9 cellular contexts compared by ENCODE assay signal in genomic region chr3:141243295-141243707, GRCh38. TPM values are rescaled to one million over a fixed set of nuclear protein-coding genes. Genes with fewer than 3 reads are reported as not detected.
DNase-seq lines count a peak whose midpoint lies in the region; ATAC-seq and TF ChIP-seq lines count a peak whose summit lies in the region.
"Had no signal": no experiment of that assay in that cellular context is flagged by ENCODE, and none has a peak within 500 bp of the region (broad histone marks: within the 10 kb centered on the region; RNA-seq: fewer than 3 reads in every experiment).

No MANE protein-coding gene starts in this region.

- no peaks in the 10 kb centered on the region for H3K27me3 Mint-ChIP-seq in activated CD8-positive, alpha-beta T cell treated with anti-CD3 and anti-CD28 coated beads for 36 hours

- intact Hi-C loops in activated CD8-positive, alpha-beta T cell treated with anti-CD3 and anti-CD28 coated beads for 36 hours (cut with micrococcal nuclease), result no loop called here

- CTCF ChIA-PET in activated CD8-positive, alpha-beta T cell treated with anti-CD3 and anti-CD28 coated beads for 36 hours (lab: Charles Lee), result interaction anchor here (1.0 to 5.2 kb wide), 5 partner anchors 9 to 64 kb away, joined by 3 to 48 read pairs (median 9); partner anchors contain the start of gene PXYLP1
- CTCF ChIA-PET in RWPE1 (lab: Yijun Ruan, JAX), result interaction anchor here (1.5 kb wide), 1 partner anchor 12 kb away, joined by 3 read pairs; the partner anchor contains the start of gene PXYLP1

- no peaks in the 10 kb centered on the region for H3K4me1 ChIP-seq in MM.1S (ENCODE audit: low read length)

- H3K36me3 Mint-ChIP-seq in activated CD8-positive, alpha-beta T cell treated with anti-CD3 and anti-CD28 coated beads for 36 hours (ENCODE audit: low read depth), result peaks cover 21% of the 10 kb centered on the region

- H4K20me1 ChIP-seq in MM.1S (ENCODE audit: insufficient read depth, low read length), result no peaks in the 10 kb centered on the region

- no peak overlapping the region for H3K4me2 ChIP-seq in MM.1S (ENCODE audit: low read depth, low read length)

- H3K36me3 ChIP-seq in MM.1S (replicated peaks; ENCODE audit: insufficient read depth, low read length), result no peaks in the 10 kb centered on the region

- H3K27ac ChIP-seq in RWPE1, result no peak overlapping the region
- no peak overlapping the region for H3K27ac ChIP-seq in MM.1S (ENCODE audit: low read length)
- H3K27ac ChIP-seq: skin epidermis had no signal

- peak; percentile 70 for DNase-seq in Daoy (ENCODE audit: low read depth)
- peak; percentile 93 for DNase-seq in activated CD8-positive, alpha-beta T cell treated with anti-CD3 and anti-CD28 coated beads for 36 hours
- peak; percentile 35 for DNase-seq in effector CD4-positive, alpha-beta T cell
- DNase-seq in stimulated activated CD4-positive, alpha-beta T cell treated with anti-CD3 and anti-CD28 coated beads, Interleukin-15, amount 100 ng/mL, for 48 hours (ENCODE audit: low read depth in 2 of 2), result peak; percentile 54 to 62
- no peak for DNase-seq in RWPE1 (ENCODE audit: low spot score)
- no peak for DNase-seq in NCI-H1436 (lab: John Stamatoyannopoulos, UW)
- DNase-seq in MM.1S, result no peak

- TF ChIP-seq CTCF in activated CD8-positive, alpha-beta T cell treated with anti-CD3 and anti-CD28 coated beads for 36 hours (IDR thresholded peaks at IDR 0.05), result no peak
- TF ChIP-seq CTCF in RWPE1 (conservative IDR thresholded peaks at IDR 0.05; ENCODE audit: low read depth) (no peak), MM.1S (IDR thresholded peaks at IDR 0.05; ENCODE audit: low read length) (no peak)

- H3K9me2 ChIP-seq in MM.1S (replicated peaks; ENCODE audit: insufficient read depth, low read length), result no peaks in the 10 kb centered on the region

- no peaks in the 10 kb centered on the region for H3K79me2 ChIP-seq in MM.1S (ENCODE audit: low read length)

- H3K4me3 ChIP-seq in MM.1S (ENCODE audit: low read length), result no peak overlapping the region
- H3K4me3 ChIP-seq: skin epidermis had no signal

- H3K9me3 Mint-ChIP-seq in activated CD8-positive, alpha-beta T cell treated with anti-CD3 and anti-CD28 coated beads for 36 hours, result no peaks in the 10 kb centered on the region

- H3K27ac Mint-ChIP-seq in activated CD8-positive, alpha-beta T cell treated with anti-CD3 and anti-CD28 coated beads for 36 hours, result peak overlapping the region; percentile 86

- H3K27me3 ChIP-seq in MM.1S (replicated peaks; ENCODE audit: insufficient read depth, low read length), result no peaks in the 10 kb centered on the region

- POLR2A ChIA-PET in activated CD8-positive, alpha-beta T cell treated with anti-CD3 and anti-CD28 coated beads for 36 hours (lab: Charles Lee), result interaction anchor here (0.7 to 5.6 kb wide), 5 partner anchors 11 to 48 kb away, joined by 3 to 43 read pairs (median 7); partner anchors contain the start of gene PXYLP1
- POLR2A ChIA-PET in RWPE1 (lab: Yijun Ruan, JAX; ENCODE audit: low non-redundant PET), result no interaction called here

- no peak overlapping the region for H3K9ac ChIP-seq in MM.1S (ENCODE audit: low read length)

- H3K9me3 ChIP-seq in MM.1S (replicated peaks; ENCODE audit: insufficient read depth, low read length), result no peaks in the 10 kb centered on the region

- H2AFZ ChIP-seq in MM.1S (ENCODE audit: low read length), result no peak overlapping the region

- ATAC-seq in activated CD8-positive, alpha-beta T cell treated with anti-CD3 and anti-CD28 coated beads for 36 hours, result peak; percentile 99
- ATAC-seq in GM18498 (IDR thresholded peaks at IDR 0.05; ENCODE audit: unreplicated experiment), result no peak

- H3K4me1 Mint-ChIP-seq in activated CD8-positive, alpha-beta T cell treated with anti-CD3 and anti-CD28 coated beads for 36 hours (ENCODE audit: low read depth), result peaks cover 50% of the 10 kb centered on the region

- H3K4me3 Mint-ChIP-seq in activated CD8-positive, alpha-beta T cell treated with anti-CD3 and anti-CD28 coated beads for 36 hours, result peak overlapping the region; percentile 59

- H3F3A ChIP-seq in MM.1S (ENCODE audit: insufficient read depth, low read length), result no peaks in the 10 kb centered on the region

RNA-seq across cellular contexts. Expression of gene PXYLP1, which starts 11.7 kb away (rescaled TPM):
- 8.6 TPM in 2 replicates for total RNA-seq in Daoy (2014; rRNA removed; shearing (Covaris generic))
- 10 to 100 TPM; 14.9 to 17.2 TPM for total RNA-seq in activated CD8-positive, alpha-beta T cell treated with anti-CD3 and anti-CD28 coated beads for 36 hours

Comparison
In these comparisons a context has a peak if more than half of its experiments do, and no peak if none do; other contexts are left out.
1. DNase-seq: peak in Daoy (single experiment), activated CD8-positive, alpha-beta T cell treated with anti-CD3 and anti-CD28 coated beads for 36 hours (single experiment), effector CD4-positive, alpha-beta T cell (single experiment) and stimulated activated CD4-positive, alpha-beta T cell treated with anti-CD3 and anti-CD28 coated beads, Interleukin-15, amount 100 ng/mL, for 48 hours (2 of 2); none in RWPE1 (single experiment), NCI-H1436 (single experiment) and MM.1S (single experiment).